Comparison of ENCODE assay signal across 8 cellular contexts in genomic region chr21:33931052-33931798, GRCh38. TPM values are rescaled to one million over a fixed set of nuclear protein-coding genes. Genes with fewer than 3 reads are reported as not detected.
DNase-seq lines count a peak whose midpoint lies in the region; ATAC-seq and TF ChIP-seq lines count a peak whose summit lies in the region.
"Not testable (repeated sequence)": the region's sequence is repeated elsewhere in the genome, so short reads cannot be mapped to it uniquely, and the experiment has no call there.

No MANE protein-coding gene starts in this region.

- not testable (repeated sequence) for BruUV-seq in mammary epithelial cell (replicated peaks; lab: Mats Ljungman, UMichigan)

- H3K27me3 ChIP-seq in CD8-positive, alpha-beta T cell (ENCODE audit: insufficient read depth, low read length); SJSA1 (replicated peaks); mammary epithelial cell (ENCODE audit: insufficient read depth, low read length): not testable (repeated sequence)

- H3K9ac ChIP-seq in mammary epithelial cell (ENCODE audit: insufficient read depth, low read length) = peak overlapping the region; percentile 74

- peak overlapping the region; percentile 74 for H3K4me2 ChIP-seq in mammary epithelial cell (ENCODE audit: insufficient read depth, low read depth, low read length)

- not testable (repeated sequence) for H3K27me3 Mint-ChIP-seq in CD8-positive, alpha-beta T cell (ENCODE audit: low read depth); activated CD8-positive, alpha-beta memory T cell treated with anti-CD3 and anti-CD28 coated beads, Interleukin-2, amount 10 ng/mL, durations not matched to agents 7 days and 5 days; nephron progenitor cell (ENCODE audit: low read depth, poor library complexity)

- not testable (repeated sequence) for H3K9me3 Mint-ChIP-seq in CD8-positive, alpha-beta T cell; activated CD8-positive, alpha-beta memory T cell treated with anti-CD3 and anti-CD28 coated beads, Interleukin-2, amount 10 ng/mL, durations not matched to agents 7 days and 5 days (ENCODE audit: low read depth); stimulated activated effector memory CD8-positive, alpha-beta T cell treated with anti-CD3 and anti-CD28 coated beads, Interleukin-12 subunit alpha, Interleukin-12 subunit beta, amount 100 ng/mL, for 72 hours
- peaks cover 28% of the 10 kb centered on the region for H3K9me3 Mint-ChIP-seq in nephron progenitor cell

- POLR2A ChIA-PET in CD8-positive, alpha-beta T cell (lab: Charles Lee) = interaction anchor here (0.6 to 9.6 kb wide), 13 partner anchors 11 to 417 kb away, joined by 3 to 251 read pairs (median 4); partner anchors contain the start of genes MRPS6 and SLC5A3

- peaks cover 18% of the 10 kb centered on the region for H3K36me3 Mint-ChIP-seq in CD8-positive, alpha-beta T cell
- peaks cover 31% of the 10 kb centered on the region for H3K36me3 Mint-ChIP-seq in activated CD8-positive, alpha-beta memory T cell treated with anti-CD3 and anti-CD28 coated beads, Interleukin-2, amount 10 ng/mL, durations not matched to agents 7 days and 5 days
- H3K36me3 Mint-ChIP-seq in nephron progenitor cell (ENCODE audit: low read depth) = peaks cover 26% of the 10 kb centered on the region
- peaks cover 40% of the 10 kb centered on the region for H3K36me3 Mint-ChIP-seq in stimulated activated effector memory CD8-positive, alpha-beta T cell treated with anti-CD3 and anti-CD28 coated beads, Interleukin-12 subunit alpha, Interleukin-12 subunit beta, amount 100 ng/mL, for 72 hours

- peak overlapping the region; percentile 85 for H3K4me3 ChIP-seq in CD8-positive, alpha-beta T cell (ENCODE audit: low read depth, low read length)
- H3K4me3 ChIP-seq in SJSA1 (peak overlapping the region; percentile 33), mammary epithelial cell (replicated peaks in 1 of 3; ENCODE audit: insufficient read depth in 1 of 3, low read depth in 2 of 3, low read length in 3 of 3) (peak overlapping the region; percentile 54 to 64 (median 55))

- not testable (repeated sequence) for TF ChIP-seq CTCF in CD8-positive, alpha-beta T cell (IDR thresholded peaks at IDR 0.05); mammary epithelial cell (conservative IDR thresholded peaks at IDR 0.05 in 1 of 2, IDR thresholded peaks at IDR 0.05 in 1 of 2; ENCODE audit: extremely low read depth in 1 of 2, insufficient read depth in 1 of 2, low read depth in 1 of 2, low read length in 2 of 2); nephron progenitor cell (IDR thresholded peaks at IDR 0.05)

- H3K4me1 Mint-ChIP-seq in CD8-positive, alpha-beta T cell (ENCODE audit: low read depth) = peaks cover 39% of the 10 kb centered on the region
- H3K4me1 Mint-ChIP-seq in activated CD8-positive, alpha-beta memory T cell treated with anti-CD3 and anti-CD28 coated beads, Interleukin-2, amount 10 ng/mL, durations not matched to agents 7 days and 5 days = peaks cover 21% of the 10 kb centered on the region
- H3K4me1 Mint-ChIP-seq in nephron progenitor cell = peaks cover 15% of the 10 kb centered on the region
- H3K4me1 Mint-ChIP-seq in stimulated activated effector memory CD8-positive, alpha-beta T cell treated with anti-CD3 and anti-CD28 coated beads, Interleukin-12 subunit alpha, Interleukin-12 subunit beta, amount 100 ng/mL, for 72 hours = peaks cover 23% of the 10 kb centered on the region

- peak; percentile 89 for ATAC-seq in CD8-positive, alpha-beta T cell
- peak; percentile 90 for ATAC-seq in activated CD8-positive, alpha-beta memory T cell treated with anti-CD3 and anti-CD28 coated beads, Interleukin-2, amount 10 ng/mL, durations not matched to agents 7 days and 5 days
- peak; percentile 32 to 59 for ATAC-seq in left cardiac atrium
- peak; percentile 99 for ATAC-seq in stimulated activated effector memory CD8-positive, alpha-beta T cell treated with anti-CD3 and anti-CD28 coated beads, Interleukin-12 subunit alpha, Interleukin-12 subunit beta, amount 100 ng/mL, for 72 hours

- H3K4me1 ChIP-seq in CD8-positive, alpha-beta T cell (ENCODE audit: insufficient read depth, low read length) = peaks cover 35% of the 10 kb centered on the region
- H3K4me1 ChIP-seq in SJSA1 (replicated peaks) = peaks cover 11% of the 10 kb centered on the region
- H3K4me1 ChIP-seq in mammary epithelial cell (ENCODE audit: insufficient read depth, low read length) = not testable (repeated sequence)

- peak overlapping the region; percentile 52 for H2AFZ ChIP-seq in mammary epithelial cell (ENCODE audit: low read depth, low read length)

- peaks cover 21% of the 10 kb centered on the region for H3K79me2 ChIP-seq in mammary epithelial cell (ENCODE audit: insufficient read depth, low read length)

- CTCF ChIA-PET in CD8-positive, alpha-beta T cell (lab: Charles Lee) = interaction anchor here (1.1 to 1.8 kb wide), 3 partner anchors 8 to 18 kb away, joined by 8 to 9 read pairs (median 8); no protein-coding TSS in a partner anchor
- CTCF ChIA-PET in activated CD8-positive, alpha-beta memory T cell treated with anti-CD3 and anti-CD28 coated beads, Interleukin-2, amount 10 ng/mL, durations not matched to agents 7 days and 5 days (lab: Charles Lee) = interaction anchor here (0.6 to 10.7 kb wide), 5 partner anchors 7 to 417 kb away, joined by 3 to 122 read pairs (median 8); no protein-coding TSS in a partner anchor
- CTCF ChIA-PET in mammary epithelial cell (lab: Charles Lee; ENCODE audit: low non-redundant PET) = not testable (repeated sequence)

- in situ Hi-C loops in mammary epithelial cell (cut with MboI; ENCODE audit: low sequenced_read_pairs in 2 of 2) = not testable (repeated sequence)

- H3K9me3 ChIP-seq in CD8-positive, alpha-beta T cell (ENCODE audit: low read length); SJSA1 (replicated peaks); mammary epithelial cell (replicated peaks; ENCODE audit: insufficient read depth, low read length): not testable (repeated sequence)

- DNase-seq in CD8-positive, alpha-beta T cell = peak; percentile 52 to 91 (median 73)
- DNase-seq in NCI-H1417 (lab: John Stamatoyannopoulos, UW) = peak; percentile 57 to 87 (median 68)
- not testable (repeated sequence) for DNase-seq in SJSA1 (ENCODE audit: low read depth in 1 of 2, low spot score in 2 of 2); mammary epithelial cell; left cardiac atrium; nephron progenitor cell
- DNase-seq in activated CD8-positive, alpha-beta memory T cell treated with anti-CD3 and anti-CD28 coated beads, Interleukin-2, amount 10 ng/mL, durations not matched to agents 7 days and 5 days = peak; percentile 84
- peak in 1 of 2 donors; percentile 82 for DNase-seq in stimulated activated effector memory CD8-positive, alpha-beta T cell treated with anti-CD3 and anti-CD28 coated beads, Interleukin-12 subunit alpha, Interleukin-12 subunit beta, amount 100 ng/mL, for 72 hours (ENCODE audit: low spot score in 2 of 2)

- not testable (repeated sequence) for H3K36me3 ChIP-seq in CD8-positive, alpha-beta T cell (ENCODE audit: insufficient read depth, low read length); SJSA1; mammary epithelial cell (ENCODE audit: insufficient read depth, low read length)

- H3K4me3 Mint-ChIP-seq in CD8-positive, alpha-beta T cell = peak overlapping the region; percentile 94
- H3K4me3 Mint-ChIP-seq in activated CD8-positive, alpha-beta memory T cell treated with anti-CD3 and anti-CD28 coated beads, Interleukin-2, amount 10 ng/mL, durations not matched to agents 7 days and 5 days = peak overlapping the region; percentile 91
- H3K4me3 Mint-ChIP-seq in nephron progenitor cell = peak overlapping the region; percentile 89
- H3K4me3 Mint-ChIP-seq in stimulated activated effector memory CD8-positive, alpha-beta T cell treated with anti-CD3 and anti-CD28 coated beads, Interleukin-12 subunit alpha, Interleukin-12 subunit beta, amount 100 ng/mL, for 72 hours = peak overlapping the region; percentile 83

- peak overlapping the region; percentile 99 for H3K27ac Mint-ChIP-seq in CD8-positive, alpha-beta T cell
- peak overlapping the region; percentile 98 for H3K27ac Mint-ChIP-seq in activated CD8-positive, alpha-beta memory T cell treated with anti-CD3 and anti-CD28 coated beads, Interleukin-2, amount 10 ng/mL, durations not matched to agents 7 days and 5 days
- H3K27ac Mint-ChIP-seq in nephron progenitor cell = peak overlapping the region; percentile 83
- peak overlapping the region; percentile 96 for H3K27ac Mint-ChIP-seq in stimulated activated effector memory CD8-positive, alpha-beta T cell treated with anti-CD3 and anti-CD28 coated beads, Interleukin-12 subunit alpha, Interleukin-12 subunit beta, amount 100 ng/mL, for 72 hours

- H3K27ac ChIP-seq in CD8-positive, alpha-beta T cell (ENCODE audit: low read depth, low read length) = peak overlapping the region; percentile 85
- H3K27ac ChIP-seq in SJSA1 (peak overlapping the region; percentile 40), mammary epithelial cell (ENCODE audit: insufficient read depth, low read depth, low read length) (peak overlapping the region; percentile 74)

- intact Hi-C loops in CD8-positive, alpha-beta T cell (cut with DNase I, micrococcal nuclease) = loop anchor here in 1 of 2 experiments (1.0 to 10.0 kb wide), 2 partner anchors 17 to 1114 kb away; partner anchors contain the start of gene RUNX1
- intact Hi-C loops in mammary epithelial cell (cut with micrococcal nuclease); left cardiac atrium (cut with DNase I): not testable (repeated sequence)

- WGBS in mammary epithelial cell (ENCODE audit: low coverage, missing lambda C conversion rate) = 33% methylated on average over 5 of the region's 34 CpGs

- dilution Hi-C loops in mammary epithelial cell (cut with HindIII; ENCODE audit: low sequenced_read_pairs) = not testable (repeated sequence)

- not testable (repeated sequence) for H4K20me1 ChIP-seq in mammary epithelial cell (ENCODE audit: insufficient read depth, low read length)

RNA-seq across cellular contexts. Expression of gene ATP5PO, which starts 15.6 kb away (rescaled TPM):
- total RNA-seq in CD8-positive, alpha-beta T cell = 100 to 1,000 TPM; 129 to 143 TPM
- total RNA-seq in SJSA1 (2014; rRNA removed; shearing (Covaris generic)) = 276 and 326 TPM in 2 replicates
- total RNA-seq in activated CD8-positive, alpha-beta memory T cell treated with anti-CD3 and anti-CD28 coated beads, Interleukin-2, amount 10 ng/mL, durations not matched to agents 7 days and 5 days = 100 to 1,000 TPM; 186 to 205 TPM
- total RNA-seq in mammary epithelial cell (100 to 1,000 TPM in 1 of 2 donors, 10 to 100 TPM in 1; 84.7 to 157 TPM), left cardiac atrium (100 to 1,000 TPM; 534 to 568 TPM)
- polyA plus RNA-seq in mammary epithelial cell = 218 TPM
- 150 TPM for polyA minus RNA-seq in mammary epithelial cell

Comparison
In these comparisons a context has a peak if more than half of its experiments do, and no peak if none do; other contexts are left out.
1. ATAC-seq: peak in every context shown above with its lines; median percentile 99 in stimulated activated effector memory CD8-positive, alpha-beta T cell treated with anti-CD3 and anti-CD28 coated beads, Interleukin-12 subunit alpha, Interleukin-12 subunit beta, amount 100 ng/mL, for 72 hours; 90 in activated CD8-positive, alpha-beta memory T cell treated with anti-CD3 and anti-CD28 coated beads, Interleukin-2, amount 10 ng/mL, durations not matched to agents 7 days and 5 days; 89 in CD8-positive, alpha-beta T cell; 46 in left cardiac atrium.
2. H3K4me3 ChIP-seq: peak in every context shown above with its lines; median percentile 85 in CD8-positive, alpha-beta T cell; 55 in mammary epithelial cell; 33 in SJSA1.